ENCODE assay signal across 1 cellular context in genomic region chr10:91712315-91712714, GRCh38.
TF ChIP-seq lines count a peak whose summit lies in the region.

No MANE protein-coding gene starts in this region.

TF ChIP-seq in GM23338, 12 proteins besides CTCF, POLR2A, EP300 and RAD21 (continued from another document):
- TF ChIP-seq REST (IDR thresholded peaks at IDR 0.05; ENCODE audit: unreplicated experiment) (no peak), EZH2 (IDR thresholded peaks at IDR 0.05; ENCODE audit: low read depth, unreplicated experiment) (no peak), JUNB (IDR thresholded peaks at IDR 0.05; ENCODE audit: unreplicated experiment) (no peak), CREB1 (CRISPR knock-in tag; IDR thresholded peaks at IDR 0.05; ENCODE audit: low read depth) (no peak), EZH2phosphoT487 (IDR thresholded peaks at IDR 0.05; ENCODE audit: unreplicated experiment) (no peak), POLR2AphosphoS5 (IDR thresholded peaks at IDR 0.05; ENCODE audit: low read depth) (no peak), ETS1 (IDR thresholded peaks at IDR 0.05) (no peak), NANOG (IDR thresholded peaks at IDR 0.05; ENCODE audit: borderline replicate concordance) (no peak)
